In the genomic region with DNA sequence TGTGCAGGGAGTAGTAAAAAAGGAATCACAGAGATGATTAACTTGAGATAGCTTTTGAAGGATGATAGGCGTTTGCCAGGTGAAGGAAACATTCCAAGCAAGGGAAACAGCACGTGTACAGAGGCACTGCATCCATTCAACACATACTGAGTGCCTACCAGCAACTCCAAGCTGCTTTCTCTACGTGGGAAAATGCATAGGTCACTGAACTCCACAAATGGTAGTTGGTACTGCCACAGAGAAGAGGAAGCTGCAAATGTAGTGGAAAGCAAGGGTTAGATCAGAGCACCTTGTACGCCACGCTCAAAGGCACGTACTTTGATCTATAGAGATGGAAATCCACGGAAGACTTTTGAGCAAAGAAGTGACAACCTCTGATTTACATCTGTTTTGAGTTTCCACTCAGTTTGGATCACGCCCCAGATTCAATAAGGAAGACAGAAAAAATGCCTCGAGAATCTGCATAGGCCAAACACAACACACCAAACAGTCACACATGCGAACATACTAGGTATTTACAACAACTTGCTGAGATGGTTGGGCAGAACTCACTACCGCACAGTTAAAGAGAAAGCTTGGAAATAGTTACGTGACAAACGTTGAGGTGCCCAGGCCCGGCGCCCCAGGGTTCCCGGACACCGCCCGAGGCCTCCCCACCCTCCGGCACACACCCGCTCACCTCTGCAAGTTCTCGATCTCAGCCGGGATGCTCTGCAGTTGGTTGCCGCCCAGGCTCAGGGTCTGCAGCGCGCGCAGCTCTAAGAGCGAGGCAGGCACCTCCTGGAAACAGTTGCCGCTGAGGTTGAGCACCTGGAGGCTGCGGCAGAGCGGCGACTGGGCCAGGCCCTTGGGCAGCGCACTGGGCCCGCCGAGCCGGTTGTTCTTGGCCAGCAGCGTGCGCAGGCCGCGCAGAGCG, we compare ENCODE assay signal across 8 cellular contexts. TPM values are rescaled to one million over a fixed set of nuclear protein-coding genes. Genes with fewer than 3 reads are reported as not detected.
DNase-seq lines count a peak whose midpoint lies in the region; ATAC-seq and TF ChIP-seq lines count a peak whose summit lies in the region.

No MANE protein-coding gene starts in this region.

- peak overlapping the region; percentile 77 for H3K27ac ChIP-seq in CD4-positive, alpha-beta memory T cell (ENCODE audit: low read depth, low read length)
- H3K27ac ChIP-seq in ovary, result peak overlapping the region; percentile 91 to 94

- H3K9me3 Mint-ChIP-seq in CD4-positive, alpha-beta memory T cell, result no peaks in the 10 kb centered on the region

- 1% methylated on average over 35 to 40 of the region's 40 CpGs for WGBS in ovary, 3 donors

- no peak for TF ChIP-seq POLR2A in ovary (IDR thresholded peaks at IDR 0.05)

- POLR2A ChIA-PET in CD4-positive, alpha-beta memory T cell (lab: Charles Lee; ENCODE audit: partially characterized antibody), result interaction anchor here (0.7 to 3.8 kb wide), 21 partner anchors 8 to 1054 kb away, joined by 3 to 47 read pairs (median 5); partner anchors contain the start of genes ARHGAP31, COX17, GSK3B and GTF2E1

- peak overlapping the region; percentile 88 to 93 (median 92) for H3K4me3 Mint-ChIP-seq in CD4-positive, alpha-beta memory T cell

- H3K27me3 ChIP-seq in CD4-positive, alpha-beta memory T cell (ENCODE audit: insufficient read depth, low read length), result no peaks in the 10 kb centered on the region
- no peaks in the 10 kb centered on the region for H3K27me3 ChIP-seq in ovary

- intact Hi-C loops in CD4-positive, alpha-beta memory T cell (cut with micrococcal nuclease), result loop anchor here (2.0 to 10.0 kb wide), 6 partner anchors 68 to 884 kb away; partner anchors contain the start of genes COX17, NDUFB4, POGLUT1 and TMEM39A
- intact Hi-C loops in ovary (cut with DNase I), result loop anchor here in 2 of 4 donors (5.0 to 10.0 kb wide), 2 partner anchors 66 to 209 kb away; no protein-coding TSS in a partner anchor

- no peak for TF ChIP-seq CTCF in fibroblast of mammary gland (conservative IDR thresholded peaks at IDR 0.05; ENCODE audit: control insufficient read depth, insufficient read depth, low read depth, low read length)
- no peak for TF ChIP-seq CTCF in ovary (IDR thresholded peaks at IDR 0.05)

- peak overlapping the region; percentile 86 to 94 (median 89) for H3K27ac Mint-ChIP-seq in CD4-positive, alpha-beta memory T cell

- H3K36me3 ChIP-seq in CD4-positive, alpha-beta memory T cell (ENCODE audit: insufficient read depth, low read length), result no peaks in the 10 kb centered on the region
- no peaks in the 10 kb centered on the region for H3K36me3 ChIP-seq in ovary

- ATAC-seq in GM19351 (IDR thresholded peaks at IDR 0.05; ENCODE audit: unreplicated experiment) (peak; percentile 51), HG03432 (IDR thresholded peaks at IDR 0.05; ENCODE audit: unreplicated experiment) (peak; percentile 45)

- peak in 4 of 5 donors; percentile 68 to 79 (median 74) for DNase-seq in CD4-positive, alpha-beta memory T cell
- DNase-seq in NOMO-1 treated with DMSO at 0.1 percent for 48 hours (lab: John Stamatoyannopoulos, UW; ENCODE audit: unreplicated experiment) (peak; percentile 62), activated T-helper 1 cell treated with Interleukin-2 at 50 U/mL for 16 hours (ENCODE audit: low read depth) (peak; percentile 40), fibroblast of mammary gland (ENCODE audit: low read depth) (peak; percentile 21), ovary (no peak), COLO829 (ENCODE audit: low spot score) (no peak)

- H3K4me1 Mint-ChIP-seq in CD4-positive, alpha-beta memory T cell, result peaks cover 42 to 57% (median 51%) of the 10 kb centered on the region in 4 donors

- H3K9me3 ChIP-seq in CD4-positive, alpha-beta memory T cell (ENCODE audit: control insufficient read depth in 1 of 2, low read length in 2 of 2), result no peaks in the 10 kb centered on the region
- H3K9me3 ChIP-seq in ovary, result no peaks in the 10 kb centered on the region

- H3K36me3 Mint-ChIP-seq in CD4-positive, alpha-beta memory T cell, result peaks cover 0 to 16% of the 10 kb centered on the region in 2 donors

- H3K27me3 Mint-ChIP-seq in CD4-positive, alpha-beta memory T cell, result peaks cover 2% of the 10 kb centered on the region in 2 donors

- no peak for TF ChIP-seq EP300 in ovary (IDR thresholded peaks at IDR 0.05)

- H3K4me3 ChIP-seq in CD4-positive, alpha-beta memory T cell (ENCODE audit: low read length in 2 of 2), result peak overlapping the region; percentile 67 to 91
- peak overlapping the region; percentile 90 for H3K4me3 ChIP-seq in fibroblast of mammary gland (ENCODE audit: control insufficient read depth, low read depth, low read length)
- H3K4me3 ChIP-seq in ovary, result peak overlapping the region; percentile 68

- H3K4me1 ChIP-seq in CD4-positive, alpha-beta memory T cell (ENCODE audit: insufficient read depth, low read length), result peaks cover 55% of the 10 kb centered on the region
- H3K4me1 ChIP-seq in ovary (ENCODE audit: insufficient read depth), result peaks cover 4% of the 10 kb centered on the region

- CTCF ChIA-PET in CD4-positive, alpha-beta memory T cell (lab: Charles Lee; ENCODE audit: partially characterized antibody), result interaction anchor here (0.9 to 4.5 kb wide), 14 partner anchors 10 to 1124 kb away, joined by 3 to 21 read pairs (median 4); partner anchors contain the start of gene NDUFB4

RNA-seq across cellular contexts. Expression of gene LRRC58, which starts 0.8 kb away (rescaled TPM):
- total RNA-seq in CD4-positive, alpha-beta memory T cell, result 10 to 100 TPM; 23.0 to 23.6 TPM
- 1 to 10 TPM; 6.0 to 8.8 TPM for polyA plus RNA-seq in CD4-positive, alpha-beta memory T cell
- total RNA-seq in ovary, result 10 to 100 TPM; 25.3 to 41.8 (median 33.1) TPM
- polyA plus RNA-seq in ovary, result 10 to 100 TPM; 10.3 to 14.8 TPM

Comparison
In these comparisons a context has a peak if more than half of its experiments do, and no peak if none do; other contexts are left out.
1. DNase-seq: peak in CD4-positive, alpha-beta memory T cell (4 of 5), NOMO-1 treated with DMSO at 0.1 percent for 48 hours (single experiment), activated T-helper 1 cell treated with Interleukin-2 at 50 U/mL for 16 hours (single experiment) and fibroblast of mammary gland (single experiment); none in ovary (0 of 5) and COLO829 (single experiment).
2. Peak in every context shown above with its lines, with median percentiles within 50 percentile points of each other: H3K4me3 ChIP-seq.